8 cellular contexts compared by ENCODE assay signal in the genomic region with DNA sequence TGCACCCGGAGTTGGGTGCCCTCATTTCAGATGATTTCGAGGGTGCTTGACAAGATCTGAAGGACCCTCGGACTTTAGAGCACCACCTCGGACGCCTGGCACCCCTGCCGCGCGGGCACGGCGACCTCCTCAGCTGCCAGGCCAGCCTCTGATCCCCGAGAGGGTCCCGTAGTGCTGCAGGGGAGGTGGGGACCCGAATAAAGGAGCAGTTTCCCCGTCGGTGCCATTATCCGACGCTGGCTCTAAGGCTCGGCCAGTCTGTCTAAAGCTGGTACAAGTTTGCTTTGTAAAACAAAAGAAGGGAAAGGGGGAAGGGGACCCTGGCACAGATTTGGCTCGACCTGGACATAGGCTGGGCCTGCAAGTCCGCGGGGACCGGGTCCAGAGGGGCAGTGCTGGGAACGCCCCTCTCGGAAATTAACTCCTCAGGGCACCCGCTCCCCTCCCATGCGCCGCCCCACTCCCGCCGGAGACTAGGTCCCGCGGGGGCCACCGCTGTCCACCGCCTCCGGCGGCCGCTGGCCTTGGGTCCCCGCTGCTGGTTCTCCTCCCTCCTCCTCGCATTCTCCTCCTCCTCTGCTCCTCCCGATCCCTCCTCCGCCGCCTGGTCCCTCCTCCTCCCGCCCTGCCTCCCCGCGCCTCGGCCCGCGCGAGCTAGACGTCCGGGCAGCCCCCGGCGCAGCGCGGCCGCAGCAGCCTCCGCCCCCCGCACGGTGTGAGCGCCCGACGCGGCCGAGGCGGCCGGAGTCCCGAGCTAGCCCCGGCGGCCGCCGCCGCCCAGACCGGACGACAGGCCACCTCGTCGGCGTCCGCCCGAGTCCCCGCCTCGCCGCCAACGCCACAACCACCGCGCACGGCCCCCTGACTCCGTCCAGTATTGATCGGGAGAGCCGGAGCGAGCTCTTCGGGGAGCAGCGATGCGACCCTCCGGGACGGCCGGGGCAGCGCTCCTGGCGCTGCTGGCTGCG. TPM values are rescaled to one million over a fixed set of nuclear protein-coding genes. Genes with fewer than 3 reads are reported as not detected.
DNase-seq lines count a peak whose midpoint lies in the region; ATAC-seq and TF ChIP-seq lines count a peak whose summit lies in the region.

TSS of gene EGFR (plus strand) at position 657 of the 968 bp plus-strand sequence. CDS start at position 918, 261 bp downstream.

- H3K27me3 Mint-ChIP-seq in CD4-positive, alpha-beta T cell = peaks cover 72% of the 10 kb centered on the region

- no peaks in the 10 kb centered on the region for H3K79me2 ChIP-seq in parathyroid adenoma

- intact Hi-C loops in CD4-positive, alpha-beta T cell (cut with DNase I, micrococcal nuclease) = no loop called here
- intact Hi-C loops in left cardiac atrium (cut with DNase I) = loop anchor here in 1 of 2 donors (10.0 kb wide), 1 partner anchor 176 kb away; no protein-coding TSS in a partner anchor

- ATAC-seq in CD4-positive, alpha-beta T cell (ENCODE audit: poor library complexity) = no peak
- ATAC-seq in left cardiac atrium = peak; percentile 83 to 89
- ATAC-seq in HG03520 (IDR thresholded peaks at IDR 0.05; ENCODE audit: unreplicated experiment) = no peak
- no peak for ATAC-seq in GM21360 (IDR thresholded peaks at IDR 0.05; ENCODE audit: unreplicated experiment)

- H3K9ac ChIP-seq in parathyroid adenoma = no peak within 1 kb of the TSS

- H3K27me3 ChIP-seq in CD4-positive, alpha-beta T cell (ENCODE audit: control insufficient read depth, insufficient read depth, low read length) = peaks cover 50% of the 10 kb centered on the region
- H3K27me3 ChIP-seq in parathyroid adenoma (ENCODE audit: control insufficient read depth, insufficient read depth, low read length) = no peaks in the 10 kb centered on the region

- POLR2A ChIA-PET in CD4-positive, alpha-beta T cell (lab: Charles Lee) = no interaction called here

- H3K4me1 ChIP-seq in parathyroid adenoma = no peaks in the 10 kb centered on the region

- no peaks in the 10 kb centered on the region for H3K9me3 ChIP-seq in CD4-positive, alpha-beta T cell (ENCODE audit: control insufficient read depth, low read length)
- no peaks in the 10 kb centered on the region for H3K9me3 ChIP-seq in parathyroid adenoma (ENCODE audit: control insufficient read depth, low read length)

- H3K36me3 Mint-ChIP-seq in CD4-positive, alpha-beta T cell (ENCODE audit: low read depth) = no peaks in the 10 kb centered on the region

- peak within 1 kb of the TSS; percentile 92 for H3K4me2 ChIP-seq in parathyroid adenoma (ENCODE audit: low read length)

- H3K4me3 ChIP-seq in parathyroid adenoma (ENCODE audit: low read depth, low read length) = peak within 1 kb of the TSS; percentile 62

- peak within 1 kb of the TSS; percentile 7 for H3K4me3 Mint-ChIP-seq in CD4-positive, alpha-beta T cell

- CTCF ChIA-PET in CD4-positive, alpha-beta T cell (lab: Charles Lee) = no interaction called here

- no peaks in the 10 kb centered on the region for H3K36me3 ChIP-seq in parathyroid adenoma (ENCODE audit: control insufficient read depth, insufficient read depth, low read length)

- H3K27ac Mint-ChIP-seq in CD4-positive, alpha-beta T cell = no peak within 1 kb of the TSS

- DNase-seq in CD4-positive, alpha-beta T cell = no peak
- peak; percentile 49 for DNase-seq in HPDE6-E6E7 (ENCODE audit: extremely low spot score)
- DNase-seq in left cardiac atrium = peak; percentile 83
- no peak for DNase-seq in OCI-M1 (lab: John Stamatoyannopoulos, UW)

- peak within 1 kb of the TSS; percentile 82 for H2AFZ ChIP-seq in parathyroid adenoma

- H3K27ac ChIP-seq in CD4-positive, alpha-beta T cell (ENCODE audit: low read depth, low read length) = no peak within 1 kb of the TSS
- peak within 1 kb of the TSS; percentile 30 for H3K27ac ChIP-seq in angular gyrus (ENCODE audit: low read depth, low read length)
- H3K27ac ChIP-seq in parathyroid adenoma = peak within 1 kb of the TSS; percentile 39

- no peaks in the 10 kb centered on the region for H3K9me3 Mint-ChIP-seq in CD4-positive, alpha-beta T cell

- peaks cover 6% of the 10 kb centered on the region for H3K4me1 Mint-ChIP-seq in CD4-positive, alpha-beta T cell (ENCODE audit: low read depth)

- no peak for TF ChIP-seq CTCF in CD4-positive, alpha-beta T cell (IDR thresholded peaks at IDR 0.05)
- no peak for TF ChIP-seq CTCF in parathyroid adenoma (IDR thresholded peaks at IDR 0.05)

RNA-seq across cellular contexts. Expression of gene EGFR, which starts in this region (rescaled TPM):
- total RNA-seq in CD4-positive, alpha-beta T cell = not detected
- 10 to 100 TPM; 23.3 to 26.6 TPM for total RNA-seq in left cardiac atrium

Comparison
In these comparisons a context has a peak if more than half of its experiments do, and no peak if none do; other contexts are left out.
1. RNA of gene EGFR (total RNA-seq): 23.3 to 26.6 TPM in left cardiac atrium; not detected in CD4-positive, alpha-beta T cell; every median in the first group is over 10 times any median in the second.
2. ATAC-seq: peak in left cardiac atrium (2 of 2); none in CD4-positive, alpha-beta T cell (single experiment), HG03520 (single experiment) and GM21360 (single experiment).
3. DNase-seq: peak in HPDE6-E6E7 (single experiment) and left cardiac atrium (single experiment); none in CD4-positive, alpha-beta T cell (0 of 10) and OCI-M1 (single experiment).